In the genomic region with DNA sequence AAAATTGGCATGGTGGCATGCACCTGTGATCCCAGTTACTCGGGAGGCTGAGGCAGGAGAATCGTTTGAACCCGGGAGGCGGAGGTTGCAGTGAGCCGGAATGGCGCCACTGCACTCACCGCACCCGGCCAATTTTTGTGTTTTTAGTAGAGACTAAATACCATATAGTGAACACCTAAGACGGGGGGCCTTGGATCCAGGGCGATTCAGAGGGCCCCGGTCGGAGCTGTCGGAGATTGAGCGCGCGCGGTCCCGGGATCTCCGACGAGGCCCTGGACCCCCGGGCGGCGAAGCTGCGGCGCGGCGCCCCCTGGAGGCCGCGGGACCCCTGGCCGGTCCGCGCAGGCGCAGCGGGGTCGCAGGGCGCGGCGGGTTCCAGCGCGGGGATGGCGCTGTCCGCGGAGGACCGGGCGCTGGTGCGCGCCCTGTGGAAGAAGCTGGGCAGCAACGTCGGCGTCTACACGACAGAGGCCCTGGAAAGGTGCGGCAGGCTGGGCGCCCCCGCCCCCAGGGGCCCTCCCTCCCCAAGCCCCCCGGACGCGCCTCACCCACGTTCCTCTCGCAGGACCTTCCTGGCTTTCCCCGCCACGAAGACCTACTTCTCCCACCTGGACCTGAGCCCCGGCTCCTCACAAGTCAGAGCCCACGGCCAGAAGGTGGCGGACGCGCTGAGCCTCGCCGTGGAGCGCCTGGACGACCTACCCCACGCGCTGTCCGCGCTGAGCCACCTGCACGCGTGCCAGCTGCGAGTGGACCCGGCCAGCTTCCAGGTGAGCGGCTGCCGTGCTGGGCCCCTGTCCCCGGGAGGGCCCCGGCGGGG, we compare ENCODE assay signal across 8 cellular contexts. TPM values are rescaled to one million over a fixed set of nuclear protein-coding genes. Genes with fewer than 3 reads are reported as not detected.
DNase-seq lines count a peak whose midpoint lies in the region; ATAC-seq and TF ChIP-seq lines count a peak whose summit lies in the region.

A gene (plus strand): TSS at position 359 of the 820 bp plus-strand sequence. CDS start 28 bp downstream, at position 387.

- H3K36me3 ChIP-seq in Peyer's patch (no peaks in the 10 kb centered on the region), brain microvascular endothelial cell (replicated peaks) (peaks cover 4% of the 10 kb centered on the region)

- TF ChIP-seq POLR2A in Peyer's patch (IDR thresholded peaks at IDR 0.05) = no peak

- TF ChIP-seq CTCF in Peyer's patch (IDR thresholded peaks at IDR 0.05) (peak in 2 of 6 experiments; percentile 15 to 28), brain microvascular endothelial cell (IDR thresholded peaks at IDR 0.05; ENCODE audit: low read depth, low read length, missing control alignments) (peak; percentile 15)

- H3K4me3 ChIP-seq in Peyer's patch (peak within 1 kb of the TSS; percentile 20 to 39 (median 38)), brain microvascular endothelial cell (ENCODE audit: low read depth, low read length) (peak within 1 kb of the TSS; percentile 26)

- H3K9me3 ChIP-seq in Peyer's patch = no peaks in the 10 kb centered on the region

- peaks cover 0 to 41% of the 10 kb centered on the region in 2 donors for H3K27me3 ChIP-seq in Peyer's patch
- peaks cover 30% of the 10 kb centered on the region for H3K27me3 ChIP-seq in brain microvascular endothelial cell (replicated peaks)

- H3K4me1 ChIP-seq in Peyer's patch = peaks cover 7 to 17% (median 14%) of the 10 kb centered on the region in 4 donors

- H3K27ac ChIP-seq in Peyer's patch (peak within 1 kb of the TSS in 1 of 4 donors; percentile 17), brain microvascular endothelial cell (no peak within 1 kb of the TSS)

- in situ Hi-C loops in brain microvascular endothelial cell (cut with HindIII; ENCODE audit: low pct_ligation_motif_present, low sequenced_read_pairs) = no loop called here

- DNase-seq in NCI-H1417 (lab: John Stamatoyannopoulos, UW) (peak in 2 of 3 experiments; percentile 55 to 65), NCI-H1417 treated with DMSO at 0.1 percent for 48 hours (lab: John Stamatoyannopoulos, UW) (no peak), Peyer's patch (peak in 1 of 3 donors; percentile 49), brain microvascular endothelial cell (no peak), kidney tubule cell (ENCODE audit: low spot score) (peak; percentile 17)
- peak; percentile 75 for DNase-seq in stimulated activated naive CD8-positive, alpha-beta T cell treated with anti-CD3 and anti-CD28 coated beads, Interleukin-15, Interleukin-2, amounts not matched to agents 100 U/mL and 50 U/mL, for 24 hours

- ATAC-seq in stimulated activated naive CD8-positive, alpha-beta T cell treated with anti-CD3 and anti-CD28 coated beads, Interleukin-15, Interleukin-2, amounts not matched to agents 100 U/mL and 50 U/mL, for 24 hours = peak; percentile 23
- ATAC-seq in HG03280 (IDR thresholded peaks at IDR 0.05; ENCODE audit: unreplicated experiment) (no peak), GM21515 (IDR thresholded peaks at IDR 0.05; ENCODE audit: unreplicated experiment) (no peak)

RNA-seq across cellular contexts. Expression of the gene that starts here (rescaled TPM):
- total RNA-seq in Peyer's patch = not detected

Comparison
In these comparisons a context has a peak if more than half of its experiments do, and no peak if none do; other contexts are left out.
1. DNase-seq: peak in NCI-H1417 (2 of 3), kidney tubule cell (single experiment) and stimulated activated naive CD8-positive, alpha-beta T cell treated with anti-CD3 and anti-CD28 coated beads, Interleukin-15, Interleukin-2, amounts not matched to agents 100 U/mL and 50 U/mL, for 24 hours (single experiment); none in NCI-H1417 treated with DMSO at 0.1 percent for 48 hours (single experiment) and brain microvascular endothelial cell (single experiment).